Comparison of ENCODE assay signal across 6 cellular contexts in the genomic region with DNA sequence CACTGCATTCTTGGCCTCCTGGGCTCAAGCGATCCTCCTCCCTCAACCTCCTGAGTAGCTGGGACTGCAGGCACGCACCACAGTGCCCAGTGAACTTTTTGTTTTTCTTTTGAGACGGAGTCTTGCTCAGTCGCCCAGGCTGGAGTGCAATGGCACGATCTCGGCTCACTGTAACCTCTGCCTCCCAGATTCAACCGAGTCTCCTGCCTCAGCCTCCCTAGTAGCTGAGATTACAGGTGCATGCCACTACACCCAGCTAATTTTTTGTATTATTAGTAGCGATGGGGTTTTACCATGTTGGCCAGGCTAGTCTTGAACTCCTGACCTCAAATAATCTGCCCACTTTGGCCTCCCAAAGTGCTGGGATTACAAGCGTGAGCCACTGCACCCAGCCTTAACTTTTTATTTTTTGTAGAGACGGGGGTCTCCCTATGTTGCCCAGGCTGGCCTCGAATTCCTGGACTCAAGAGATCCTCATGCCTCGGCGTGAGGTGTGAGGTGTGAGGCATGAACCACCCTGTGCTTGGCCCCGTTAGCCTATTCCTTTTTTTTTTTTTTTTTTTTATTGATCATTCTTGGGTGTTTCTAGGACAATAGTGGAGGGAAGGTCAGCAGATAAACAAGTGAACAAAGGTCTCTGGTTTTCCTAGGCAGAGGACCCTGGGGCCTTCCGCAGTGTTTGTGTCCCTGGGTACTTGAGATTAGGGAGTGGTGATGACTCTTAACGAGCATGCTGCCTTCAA. TPM values are rescaled to one million over a fixed set of nuclear protein-coding genes. Genes with fewer than 3 reads are reported as not detected.
A peak's percentile ranks its signal among the peaks of the same experiment; 100 is the strongest.
DNase-seq lines count a peak whose midpoint lies in the region; TF ChIP-seq lines count a peak whose summit lies in the region.
"Not testable (repeated sequence)": the region's sequence is repeated elsewhere in the genome, so short reads cannot be mapped to it uniquely, and the experiment has no call there.

No MANE protein-coding gene starts in this region.

- not testable (repeated sequence) for H4K91ac ChIP-seq in trophoblast cell (ENCODE audit: low read depth, low read length)

- H2BK12ac ChIP-seq in trophoblast cell (ENCODE audit: low read length): not testable (repeated sequence)

- not testable (repeated sequence) for H4K8ac ChIP-seq in trophoblast cell (ENCODE audit: low read depth, low read length)

- CTCF ChIA-PET in AG04449 (lab: Yijun Ruan, JAX): interaction anchor here (0.8 kb wide), 1 partner anchor 130 kb away, joined by 3 read pairs; no protein-coding TSS in a partner anchor

- not testable (repeated sequence) for H3K79me2 ChIP-seq in trophoblast cell (ENCODE audit: control insufficient read depth, insufficient read depth, low read length, poor library complexity)

- not testable (repeated sequence) for H3K4me1 ChIP-seq in HUES6 (ENCODE audit: control insufficient read depth, insufficient read depth, low read length); trophoblast cell (ENCODE audit: control insufficient read depth in 1 of 2, insufficient read depth in 2 of 2, low read length in 2 of 2)

- H3K27me3 ChIP-seq in HUES6 (ENCODE audit: control insufficient read depth, insufficient read depth, low read length): peaks cover 40% of the 10 kb centered on the region
- H3K27me3 ChIP-seq in trophoblast cell (ENCODE audit: insufficient read depth, low read length): not testable (repeated sequence)

- H3K23ac ChIP-seq in trophoblast cell (ENCODE audit: low read length): not testable (repeated sequence)

- not testable (repeated sequence) for H3K27ac ChIP-seq in HUES6 (ENCODE audit: low read depth, low read length); trophoblast cell (ENCODE audit: low read depth, low read length)

- not testable (repeated sequence) for H3K9me3 Mint-ChIP-seq in brain

- H3K4me3 ChIP-seq in AG04449 (ENCODE audit: low read depth, low read length) (peak overlapping the region; percentile 63), HUES6 (ENCODE audit: low read depth, low read length) (peak overlapping the region; percentile 93), WI38 (ENCODE audit: low read depth, low read length) (peak overlapping the region; percentile 63), iPS-18c (ENCODE audit: insufficient read depth, low read depth, low read length) (peak overlapping the region; percentile 87)
- not testable (repeated sequence) for H3K4me3 ChIP-seq in trophoblast cell (ENCODE audit: low read depth, low read length)

- H3K27me3 Mint-ChIP-seq in brain: peaks cover 27% of the 10 kb centered on the region

- H3K9ac ChIP-seq in HUES6 (ENCODE audit: low read length); trophoblast cell (ENCODE audit: low read length): not testable (repeated sequence)

- H3K36me3 Mint-ChIP-seq in brain: not testable (repeated sequence)

- not testable (repeated sequence) for TF ChIP-seq CTCF in AG04449 (IDR thresholded peaks at IDR 0.05; ENCODE audit: insufficient read depth, low read length, missing control alignments); WI38 (IDR thresholded peaks at IDR 0.05; ENCODE audit: low read depth, low read length); brain (conservative IDR thresholded peaks at IDR 0.05)

- not testable (repeated sequence) for H2AFZ ChIP-seq in trophoblast cell (ENCODE audit: insufficient read depth, low read length, poor library complexity)

- peak overlapping the region; percentile 71 to 88 (median 80) for H3K4me3 Mint-ChIP-seq in brain

- H3K79me1 ChIP-seq in trophoblast cell (ENCODE audit: low read length): not testable (repeated sequence)

- H3K4me2 ChIP-seq in trophoblast cell (ENCODE audit: low read length): peak overlapping the region; percentile 94

- WGBS in trophoblast cell (ENCODE audit: extremely low coverage, insufficient coverage, insufficient read length): no CpG with 5 or more reads among the region's 16 CpGs

- not testable (repeated sequence) for H3K9me3 ChIP-seq in HUES6 (ENCODE audit: control insufficient read depth, insufficient read depth, low read depth, low read length); iPS-18c (ENCODE audit: control insufficient read depth, insufficient read depth, low read length); trophoblast cell (ENCODE audit: insufficient read depth, low read depth, low read length)

- not testable (repeated sequence) for H3K18ac ChIP-seq in trophoblast cell (ENCODE audit: low read length)

- POLR2A ChIA-PET in AG04449 (lab: Yijun Ruan, JAX): interaction anchor here (1.2 kb wide), 1 partner anchor 11 kb away, joined by 5 read pairs; a partner anchor contains a TSS

- H3K36me3 ChIP-seq in HUES6 (ENCODE audit: control insufficient read depth, insufficient read depth, low read length); trophoblast cell (ENCODE audit: control insufficient read depth in 1 of 2, insufficient read depth in 2 of 2, low read length in 2 of 2): not testable (repeated sequence)

- not testable (repeated sequence) for H2BK5ac ChIP-seq in trophoblast cell (ENCODE audit: low read depth, low read length, poor library complexity)

- peaks cover 17% of the 10 kb centered on the region for H3K4me1 Mint-ChIP-seq in brain

- not testable (repeated sequence) for H2AK5ac ChIP-seq in trophoblast cell (ENCODE audit: low read length)

- not testable (repeated sequence) for H3K14ac ChIP-seq in trophoblast cell (ENCODE audit: low read length)

- H3K4ac ChIP-seq in trophoblast cell (ENCODE audit: low read depth, low read length): not testable (repeated sequence)

- not testable (repeated sequence) for H4K12ac ChIP-seq in trophoblast cell (ENCODE audit: low read depth, low read length)

- not testable (repeated sequence) for H2BK120ac ChIP-seq in trophoblast cell (ENCODE audit: insufficient read depth, low read length, poor library complexity)

- H3K27ac Mint-ChIP-seq in brain: not testable (repeated sequence)

- DNase-seq in AG04449 (ENCODE audit: low read depth, low spot score); trophoblast cell: not testable (repeated sequence)

RNA-seq across cellular contexts. Expression of a gene that starts 11.3 kb away (rescaled TPM):
- 293 TPM for polyA plus RNA-seq in brain (ENCODE audit: insufficient read depth, low read depth, low replicate concordance)
- 201 and 203 TPM in 2 replicates for polyA plus RNA-seq in trophoblast cell (2013)

RNA-seq across cellular contexts. Expression of a gene that starts 24.7 kb away (rescaled TPM):
- polyA plus RNA-seq in brain (ENCODE audit: insufficient read depth, low read depth, low replicate concordance): 3.3 TPM
- 0.21 and 0.31 TPM in 2 replicates for polyA plus RNA-seq in trophoblast cell (2013)

RNA-seq across cellular contexts. Expression of a gene that starts 25.4 kb away (rescaled TPM):
- polyA plus RNA-seq in brain (ENCODE audit: insufficient read depth, low read depth, low replicate concordance): 2.6 TPM
- polyA plus RNA-seq in trophoblast cell (2013): 2.3 and 2.5 TPM in 2 replicates

RNA-seq across cellular contexts. Expression of a gene that starts 27.5 kb away (rescaled TPM):
- 3.2 TPM for polyA plus RNA-seq in brain (ENCODE audit: insufficient read depth, low read depth, low replicate concordance)
- 1.2 and 1.3 TPM in 2 replicates for polyA plus RNA-seq in trophoblast cell (2013)

RNA-seq across cellular contexts. Expression of a gene that starts 39.8 kb away (rescaled TPM):
- 16.6 TPM for polyA plus RNA-seq in brain (ENCODE audit: insufficient read depth, low read depth, low replicate concordance)
- 3.6 and 4.1 TPM in 2 replicates for polyA plus RNA-seq in trophoblast cell (2013)
